Comparison of ENCODE assay signal across 10 cellular contexts in the genomic region with DNA sequence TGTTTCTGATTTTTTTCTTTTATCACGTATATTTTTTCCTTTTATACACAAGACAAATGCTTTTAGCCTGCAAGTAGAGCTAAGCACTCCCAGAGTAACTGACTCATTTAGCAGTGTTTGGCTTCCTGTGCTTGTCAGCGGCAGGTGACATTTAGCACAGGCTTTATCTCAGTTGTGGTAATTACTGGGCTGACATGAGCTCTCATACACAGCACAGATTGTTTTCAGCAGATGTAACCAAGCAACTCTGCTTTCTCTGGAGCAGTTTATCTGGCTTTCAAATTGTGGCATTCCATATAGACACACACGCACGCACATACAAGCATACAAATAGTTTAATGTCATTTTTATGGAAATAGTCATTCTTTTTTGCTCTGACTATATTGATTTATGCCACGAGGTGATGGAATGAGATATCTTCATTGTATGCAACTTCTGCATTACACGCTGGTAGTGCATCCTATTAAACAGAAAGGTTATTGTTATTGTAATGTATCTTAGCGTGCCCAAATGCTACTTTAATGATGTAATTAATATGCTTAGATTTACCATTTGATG.
A peak's percentile ranks its signal among the peaks of the same experiment; 100 is the strongest.
DNase-seq lines count a peak whose midpoint lies in the region; ATAC-seq and TF ChIP-seq lines count a peak whose summit lies in the region.
"Had no signal": no experiment of that assay in that cellular context is flagged by ENCODE, and none has a peak within 500 bp of the region (broad histone marks: within the 10 kb centered on the region; RNA-seq: fewer than 3 reads in every experiment).

No MANE protein-coding gene starts in this region.

- H3K36me3 ChIP-seq in adipocyte (ENCODE audit: control insufficient read depth, insufficient read depth, low read length, severe bottlenecking): no peaks in the 10 kb centered on the region
- no peaks in the 10 kb centered on the region for H3K36me3 ChIP-seq in upper lobe of right lung

- DNase-seq in COLO668 (lab: John Stamatoyannopoulos, UW; ENCODE audit: unreplicated experiment) (peak; percentile 46), NCI-H146 (lab: John Stamatoyannopoulos, UW) (peak; percentile 83), adipocyte (ENCODE audit: low read depth) (peak; percentile 29), islet precursor cell (peak; percentile 88), germinal center (ENCODE audit: low spot score) (no peak), upper lobe of right lung (no peak), glomerular visceral epithelial cell (ENCODE audit: extremely low spot score) (no peak)
- DNase-seq: Caco-2 had no signal

- intact Hi-C loops in upper lobe of right lung (cut with DNase I): no loop called here

- H3K4me3 ChIP-seq in adipocyte (ENCODE audit: low read length) (no peak overlapping the region), upper lobe of right lung (no peak overlapping the region)

- no peak overlapping the region for H3K27ac ChIP-seq in upper lobe of right lung
- H3K27ac ChIP-seq: parathyroid adenoma had no signal

- H3K9me3 ChIP-seq in adipocyte (ENCODE audit: control insufficient read depth, low read length) (no peaks in the 10 kb centered on the region), upper lobe of right lung (no peaks in the 10 kb centered on the region)
- H3K9me3 ChIP-seq: Caco-2 had no signal

- H3K27me3 ChIP-seq in adipocyte (replicated peaks; ENCODE audit: control insufficient read depth, insufficient read depth, low read length) (no peaks in the 10 kb centered on the region), upper lobe of right lung (no peaks in the 10 kb centered on the region)

- ATAC-seq in GM19035 (IDR thresholded peaks at IDR 0.05; ENCODE audit: unreplicated experiment): no peak
- no peak for ATAC-seq in upper lobe of right lung

- H3K9ac ChIP-seq in adipocyte (ENCODE audit: low read length): no peak overlapping the region
- H3K9ac ChIP-seq: parathyroid adenoma had no signal

- TF ChIP-seq CTCF in upper lobe of right lung (IDR thresholded peaks at IDR 0.05): no peak

- no peaks in the 10 kb centered on the region for H3K4me1 ChIP-seq in adipocyte (ENCODE audit: control insufficient read depth, insufficient read depth, low read length)
- no peaks in the 10 kb centered on the region for H3K4me1 ChIP-seq in upper lobe of right lung
- H3K4me1 ChIP-seq: Caco-2, parathyroid adenoma had no signal

Comparison
In these comparisons a context has a peak if more than half of its experiments do, and no peak if none do; other contexts are left out.
1. DNase-seq: peak in COLO668 (single experiment), NCI-H146 (single experiment), adipocyte (single experiment) and islet precursor cell (single experiment); none in germinal center (single experiment), upper lobe of right lung (single experiment) and glomerular visceral epithelial cell (single experiment).